Comparison of ENCODE assay signal across 11 cellular contexts in the genomic region with DNA sequence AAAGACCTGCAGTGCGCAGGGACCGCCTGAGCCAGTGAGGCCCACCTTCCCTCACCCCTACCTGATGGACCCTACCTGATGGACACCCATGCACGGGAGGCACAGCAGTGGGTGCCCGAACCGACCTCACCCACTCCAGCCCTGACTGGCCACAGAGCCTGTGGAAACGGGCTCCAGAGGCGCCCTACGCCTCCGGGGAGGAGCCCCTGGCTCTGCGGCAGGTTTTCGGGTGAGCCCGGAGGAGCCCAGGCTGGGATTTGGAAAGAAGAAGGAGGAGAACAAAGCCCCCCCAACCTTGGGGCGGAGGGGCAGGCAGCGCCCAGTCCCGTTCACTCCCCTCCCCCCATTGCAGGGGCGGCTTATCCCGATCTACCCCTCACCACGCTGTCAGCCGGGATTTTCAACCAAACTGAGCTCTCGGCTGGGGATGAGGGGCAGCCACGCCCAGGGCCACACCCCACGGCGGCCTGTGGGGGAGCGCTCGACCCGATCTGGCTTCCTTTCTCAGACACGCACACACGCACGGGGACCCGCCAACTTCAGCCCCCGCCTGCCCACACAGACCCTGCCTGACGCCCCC. TPM values are rescaled to one million over a fixed set of nuclear protein-coding genes. Genes with fewer than 3 reads are reported as not detected.
DNase-seq lines count a peak whose midpoint lies in the region; ATAC-seq and TF ChIP-seq lines count a peak whose summit lies in the region.
"Had no signal": no experiment of that assay in that cellular context is flagged by ENCODE, and none has a peak within 500 bp of the region (broad histone marks: within the 10 kb centered on the region; RNA-seq: fewer than 3 reads in every experiment).

No MANE protein-coding gene starts in this region.

- no peak overlapping the region for H3K9ac ChIP-seq in smooth muscle cell (ENCODE audit: low read depth)

- H3K27me3 ChIP-seq in smooth muscle cell (ENCODE audit: low read depth) (no peaks in the 10 kb centered on the region), ascending aorta (peaks cover 12% of the 10 kb centered on the region)

- peaks cover 12% of the 10 kb centered on the region for H3K27me3 Mint-ChIP-seq in activated CD4-positive, alpha-beta T cell treated with anti-CD3 and anti-CD28 coated beads for 36 hours

- H3K27ac ChIP-seq in smooth muscle cell (ENCODE audit: low read depth): no peak overlapping the region
- H3K27ac ChIP-seq in ascending aorta: no peak overlapping the region

- H3K36me3 ChIP-seq in smooth muscle cell (ENCODE audit: low read depth) (no peaks in the 10 kb centered on the region), ascending aorta (no peaks in the 10 kb centered on the region)

- no peaks in the 10 kb centered on the region for H3K9me3 ChIP-seq in smooth muscle cell (replicated peaks; ENCODE audit: low read depth)
- H3K9me3 ChIP-seq in ascending aorta: no peaks in the 10 kb centered on the region
- H3K9me3 ChIP-seq: mucosa of descending colon had no signal

- TF ChIP-seq CTCF in fibroblast of villous mesenchyme (IDR thresholded peaks at IDR 0.05; ENCODE audit: insufficient read depth, low read depth, low read length): no peak
- TF ChIP-seq CTCF in smooth muscle cell (IDR thresholded peaks at IDR 0.05; ENCODE audit: borderline replicate concordance, insufficient read depth, poor library complexity, severe bottlenecking): no peak
- TF ChIP-seq CTCF in ascending aorta (IDR thresholded peaks at IDR 0.05): no peak

- POLR2A ChIA-PET in activated CD4-positive, alpha-beta T cell treated with anti-CD3 and anti-CD28 coated beads for 36 hours (lab: Charles Lee): no interaction called here

- H3K4me3 ChIP-seq in fibroblast of villous mesenchyme (ENCODE audit: low read depth, low read length) (peak overlapping the region; percentile 2), smooth muscle cell (peak overlapping the region; percentile 35), ascending aorta (peak overlapping the region in 1 of 2 donors; percentile 9)
- H3K4me3 ChIP-seq: mucosa of descending colon had no signal

- H3K36me3 Mint-ChIP-seq in activated CD4-positive, alpha-beta T cell treated with anti-CD3 and anti-CD28 coated beads for 36 hours (ENCODE audit: low read depth): no peaks in the 10 kb centered on the region

- H3K4me1 ChIP-seq in smooth muscle cell (ENCODE audit: low read depth): peaks cover 15% of the 10 kb centered on the region
- no peaks in the 10 kb centered on the region for H3K4me1 ChIP-seq in ascending aorta

- no peak overlapping the region for H2AFZ ChIP-seq in smooth muscle cell (ENCODE audit: low read depth)

- WGBS in smooth muscle cell (ENCODE audit: low lambda C conversion rate): 68% methylated on average over 19 of the region's 32 CpGs

- H3K27ac Mint-ChIP-seq in activated CD4-positive, alpha-beta T cell treated with anti-CD3 and anti-CD28 coated beads for 36 hours: no peak overlapping the region

- H3K9me3 Mint-ChIP-seq in activated CD4-positive, alpha-beta T cell treated with anti-CD3 and anti-CD28 coated beads for 36 hours (ENCODE audit: low read depth): no peaks in the 10 kb centered on the region

- CTCF ChIA-PET in activated CD4-positive, alpha-beta T cell treated with anti-CD3 and anti-CD28 coated beads for 36 hours (lab: Charles Lee): no interaction called here

- no peaks in the 10 kb centered on the region for H4K20me1 ChIP-seq in smooth muscle cell (ENCODE audit: low read depth)

- H3K4me2 ChIP-seq in smooth muscle cell: peak overlapping the region; percentile 80

- H3K79me2 ChIP-seq in smooth muscle cell (ENCODE audit: low read depth): no peaks in the 10 kb centered on the region

- H3F3A ChIP-seq in smooth muscle cell (ENCODE audit: low read depth): no peaks in the 10 kb centered on the region

- DNase-seq in activated CD4-positive, alpha-beta T cell treated with anti-CD3 and anti-CD28 coated beads for 36 hours: no peak
- no peak for DNase-seq in activated CD4-positive, alpha-beta T cell treated with anti-CD3 and anti-CD28 coated beads, Interleukin-2, amount 50 U/mL, for 4 hours
- peak; percentile 36 for DNase-seq in RPMI7951 (ENCODE audit: low read depth)
- DNase-seq in fibroblast of villous mesenchyme (ENCODE audit: low read depth): no peak
- no peak for DNase-seq in smooth muscle cell (lab: John Stamatoyannopoulos, UW; ENCODE audit: unreplicated experiment)
- no peak for DNase-seq in retina
- no peak for DNase-seq in ascending aorta (ENCODE audit: low spot score in 2 of 2)
- DNase-seq: activated gamma-delta T cell treated with Interleukin-2 at 50 U/mL for 16 hours, NCI-H187 treated with DMSO at 0.1 percent for 48 hours had no signal

- H3K4me3 Mint-ChIP-seq in activated CD4-positive, alpha-beta T cell treated with anti-CD3 and anti-CD28 coated beads for 36 hours: peak overlapping the region; percentile 41

- no peak for ATAC-seq in activated CD4-positive, alpha-beta T cell treated with anti-CD3 and anti-CD28 coated beads for 36 hours
- ATAC-seq in HG03039 (IDR thresholded peaks at IDR 0.05; ENCODE audit: unreplicated experiment): no peak

- H3K4me1 Mint-ChIP-seq in activated CD4-positive, alpha-beta T cell treated with anti-CD3 and anti-CD28 coated beads for 36 hours: peaks cover 4% of the 10 kb centered on the region

- intact Hi-C loops in activated CD4-positive, alpha-beta T cell treated with anti-CD3 and anti-CD28 coated beads for 36 hours (cut with DNase I, micrococcal nuclease): loop anchor here in 1 of 2 experiments (5.0 kb wide), 1 partner anchor 68 kb away; no protein-coding TSS in a partner anchor
- intact Hi-C loops in ascending aorta (cut with DNase I): no loop called here

RNA-seq across cellular contexts. Expression of gene L1CAM, which starts 0.7 kb away (rescaled TPM):
- total RNA-seq in activated CD4-positive, alpha-beta T cell treated with anti-CD3 and anti-CD28 coated beads for 36 hours: under 1 TPM; 0.47 to 0.57 TPM
- 49.5 and 58.9 TPM in 2 replicates for total RNA-seq in RPMI7951 (2014; rRNA removed; shearing (Covaris generic))
- 16.4 and 54.4 TPM in 2 replicates for total RNA-seq in fibroblast of villous mesenchyme
- 27.2 and 38.6 TPM in 2 replicates for total RNA-seq in smooth muscle cell
- polyA plus RNA-seq in smooth muscle cell: 61.1 and 68.7 TPM in 2 replicates
- 25.8 TPM for total RNA-seq in ascending aorta

RNA-seq across cellular contexts. Expression of gene AVPR2, which starts 19.2 kb away (rescaled TPM):
- total RNA-seq in activated CD4-positive, alpha-beta T cell treated with anti-CD3 and anti-CD28 coated beads for 36 hours: not detected
- total RNA-seq in RPMI7951 (2014; rRNA removed; shearing (Covaris generic)): 0.20 TPM in 1 of 2 replicates, not detected in the other
- total RNA-seq in fibroblast of villous mesenchyme (under 0.01 TPM in 1 of 2 replicates, not detected in the other), smooth muscle cell (not detected in 2 replicates), ascending aorta (4.8 TPM)
- polyA plus RNA-seq in smooth muscle cell: not detected in 2 replicates

RNA-seq across cellular contexts. Expression of gene ARHGAP4, which starts 40.8 kb away (rescaled TPM):
- total RNA-seq in activated CD4-positive, alpha-beta T cell treated with anti-CD3 and anti-CD28 coated beads for 36 hours: 100 to 1,000 TPM; 130 to 135 TPM
- total RNA-seq in RPMI7951 (2014; rRNA removed; shearing (Covaris generic)): 0.29 and 1.9 TPM in 2 replicates
- total RNA-seq in fibroblast of villous mesenchyme (3.0 and 5.2 TPM in 2 replicates), smooth muscle cell (7.6 and 10.9 TPM in 2 replicates), ascending aorta (94.3 TPM)
- 11.5 and 15.5 TPM in 2 replicates for polyA plus RNA-seq in smooth muscle cell

RNA-seq across cellular contexts. Expression of gene NAA10, which starts 49.5 kb away (rescaled TPM):
- total RNA-seq in activated CD4-positive, alpha-beta T cell treated with anti-CD3 and anti-CD28 coated beads for 36 hours: 100 to 1,000 TPM; 108 to 115 TPM
- 96.4 and 136 TPM in 2 replicates for total RNA-seq in RPMI7951 (2014; rRNA removed; shearing (Covaris generic))
- total RNA-seq in fibroblast of villous mesenchyme: 59.9 and 62.2 TPM in 2 replicates
- total RNA-seq in smooth muscle cell: 80.1 and 81.2 TPM in 2 replicates
- polyA plus RNA-seq in smooth muscle cell: 124 and 149 TPM in 2 replicates
- total RNA-seq in ascending aorta: 155 TPM

RNA-seq across cellular contexts. Expression of gene PDZD4, which starts 55.0 kb away (rescaled TPM):
- total RNA-seq in activated CD4-positive, alpha-beta T cell treated with anti-CD3 and anti-CD28 coated beads for 36 hours: 1 to 10 TPM; 2.4 to 4.3 TPM
- total RNA-seq in RPMI7951 (2014; rRNA removed; shearing (Covaris generic)): 0.12 and 0.68 TPM in 2 replicates
- 0.32 and 0.43 TPM in 2 replicates for total RNA-seq in fibroblast of villous mesenchyme
- 2.3 and 3.1 TPM in 2 replicates for total RNA-seq in smooth muscle cell
- polyA plus RNA-seq in smooth muscle cell: 2.3 and 2.9 TPM in 2 replicates
- total RNA-seq in ascending aorta: 23.2 TPM

Comparison
In these comparisons a context has a peak if more than half of its experiments do, and no peak if none do; other contexts are left out.
1. RNA of gene L1CAM, which starts 0.7 kb away (total RNA-seq): 16.4 to 54.4 TPM in fibroblast of villous mesenchyme, 49.5 to 58.9 TPM in RPMI7951, 27.2 to 38.6 TPM in smooth muscle cell and 25.8 TPM in ascending aorta (single experiment); 0.47 to 0.57 TPM in activated CD4-positive, alpha-beta T cell treated with anti-CD3 and anti-CD28 coated beads for 36 hours; every median in the first group is over 10 times any median in the second.